In genomic region chr9:127224178-127224882, GRCh38 we compare ENCODE assay signal across 8 cellular contexts. TPM values are rescaled to one million over a fixed set of nuclear protein-coding genes. Genes with fewer than 3 reads are reported as not detected.
DNase-seq lines count a peak whose midpoint lies in the region; ATAC-seq, FAIRE-seq and TF ChIP-seq lines count a peak whose summit lies in the region.

No MANE protein-coding gene starts in this region.

- no peaks in the 10 kb centered on the region for H3K36me3 ChIP-seq in HepG2 (replicated peaks in 1 of 2; ENCODE audit: control insufficient read depth in 1 of 2, insufficient read depth in 2 of 2, low read length in 2 of 2)

- no peak for TF ChIP-seq EP300 in HepG2 (IDR thresholded peaks at IDR 0.05; ENCODE audit: low read depth in 2 of 2, low read length in 2 of 2)
- TF ChIP-seq EP300 in HepG2 (CRISPR knock-in tag; IDR thresholded peaks at IDR 0.05; ENCODE audit: borderline replicate concordance) = no peak

- peak overlapping the region; percentile 97 for H3K4me2 ChIP-seq in HepG2 (ENCODE audit: low read depth, low read length)

- peaks cover 29% of the 10 kb centered on the region for H3K4me1 Mint-ChIP-seq in dendritic cell treated with granulocyte-macrophage colony-stimulating factor and Interleukin-4, amounts not matched to agents 40 ng/mL and 50 ng/mL, for 4 days (ENCODE audit: low read depth)

- peaks cover 49% of the 10 kb centered on the region for H3K27me3 Mint-ChIP-seq in dendritic cell treated with granulocyte-macrophage colony-stimulating factor and Interleukin-4, amounts not matched to agents 40 ng/mL and 50 ng/mL, for 4 days

- DNase-seq in AG08396 (ENCODE audit: low spot score) = peak; percentile 92
- peak; percentile 61 for DNase-seq in NCI-H510A (lab: John Stamatoyannopoulos, UW)
- DNase-seq in activated CD4-positive, alpha-beta T cell treated with anti-CD3 and anti-CD28 coated beads, Interleukin-2, amount 50 U/mL, for 4 hours = peak; percentile 79 to 80
- DNase-seq in HepG2 (ENCODE audit: low spot score) = peak; percentile 85
- peak; percentile 86 to 87 for DNase-seq in stimulated activated CD4-positive, alpha-beta T cell treated with anti-CD3 and anti-CD28 coated beads, Interleukin-2, amount 100 ng/mL, for 24 hours

- intact Hi-C loops in dendritic cell treated with granulocyte-macrophage colony-stimulating factor and Interleukin-4, amounts not matched to agents 40 ng/mL and 50 ng/mL, for 4 days (cut with micrococcal nuclease) = loop anchor here (2.0 to 10.0 kb wide), 2 partner anchors 20 to 200 kb away; partner anchors contain the start of gene ZNF79
- intact Hi-C loops in HepG2 (cut with micrococcal nuclease; ENCODE audit: unreplicated experiment) = no loop called here

- POLR2A ChIA-PET in HepG2 (lab: Yijun Ruan, JAX) = interaction anchor here (0.6 to 3.6 kb wide), 14 partner anchors 10 to 348 kb away, joined by 3 to 40 read pairs (median 4); partner anchors contain the start of genes SLC2A8 and ZNF79

- H3K27ac Mint-ChIP-seq in dendritic cell treated with granulocyte-macrophage colony-stimulating factor and Interleukin-4, amounts not matched to agents 40 ng/mL and 50 ng/mL, for 4 days = peak overlapping the region; percentile 90

- no TSS peak for BruUV-seq in HepG2 (replicated peaks; lab: Mats Ljungman, UMichigan)

- no peak for FAIRE-seq in HepG2 (lab: Jason Lieb, UNC)

- no peaks in the 10 kb centered on the region for H3K9me3 Mint-ChIP-seq in dendritic cell treated with granulocyte-macrophage colony-stimulating factor and Interleukin-4, amounts not matched to agents 40 ng/mL and 50 ng/mL, for 4 days

- H3K27me3 ChIP-seq in HepG2 (ENCODE audit: control insufficient read depth in 1 of 2, insufficient read depth in 2 of 2, low read length in 2 of 2) = peaks cover 0 to 4% of the 10 kb centered on the region in 2 experiments; a peak in 2 of 5 replicates

- CTCF ChIA-PET in HepG2 (lab: Yijun Ruan, JAX; ENCODE audit: low intra/inter-chr PET ratio, low total read pairs) = no interaction called here

- H3K36me3 Mint-ChIP-seq in dendritic cell treated with granulocyte-macrophage colony-stimulating factor and Interleukin-4, amounts not matched to agents 40 ng/mL and 50 ng/mL, for 4 days (ENCODE audit: low read depth) = peaks cover 5% of the 10 kb centered on the region

- no peaks in the 10 kb centered on the region for H3K9me3 ChIP-seq in HepG2 (ENCODE audit: low read length)

- ATAC-seq in GM19023 (IDR thresholded peaks at IDR 0.05; ENCODE audit: unreplicated experiment) (peak; percentile 51), HG03196 (IDR thresholded peaks at IDR 0.05; ENCODE audit: unreplicated experiment) (peak; percentile 47), HepG2 (peak; percentile 87)

- peak; percentile 35 to 69; a peak in 3 of 4 replicates for TF ChIP-seq POLR2A in HepG2 (IDR thresholded peaks at IDR 0.05; ENCODE audit: insufficient read depth in 1 of 2, low read depth in 2 of 2, low read length in 2 of 2)

- no peak for TF ChIP-seq RAD21 in HepG2 (CRISPR knock-in tag; IDR thresholded peaks at IDR 0.05)

- H3K9ac ChIP-seq in HepG2 (ENCODE audit: insufficient read depth, low read depth, low read length) = peak overlapping the region; percentile 76

- H3K4me3 Mint-ChIP-seq in dendritic cell treated with granulocyte-macrophage colony-stimulating factor and Interleukin-4, amounts not matched to agents 40 ng/mL and 50 ng/mL, for 4 days = peak overlapping the region; percentile 81

- peak overlapping the region; percentile 62 to 92 (median 70) for H3K4me3 ChIP-seq in HepG2 (replicated peaks in 1 of 3; ENCODE audit: insufficient read depth in 1 of 3, low read depth in 2 of 3, low read length in 3 of 3)

- no peaks in the 10 kb centered on the region for H3K79me2 ChIP-seq in HepG2 (ENCODE audit: insufficient read depth, low read length)

- under 1% methylated on average over 37 of the region's 56 CpGs for WGBS in HepG2 (ENCODE audit: low lambda C conversion rate)

- no peak overlapping the region for H2AFZ ChIP-seq in HepG2 (ENCODE audit: low read length)

- H3K27ac ChIP-seq in HepG2 (ENCODE audit: extremely low read length, insufficient read depth, low read length) = peak overlapping the region; percentile 79

- H4K20me1 ChIP-seq in HepG2 (ENCODE audit: insufficient read depth, low read length) = no peaks in the 10 kb centered on the region

- peaks cover 27% of the 10 kb centered on the region for H3K4me1 ChIP-seq in HepG2 (ENCODE audit: insufficient read depth, low read length)

- in situ Hi-C loops in HepG2 (cut with HindIII; ENCODE audit: extremely low pct_ligation_motif_present, low pct_unique_long_range_greater_than_20kb) = no loop called here

- TF ChIP-seq CTCF in HepG2 (CRISPR knock-in tag; IDR thresholded peaks at IDR 0.05) = peak; percentile 41; the same call in 1 of the 2 replicates

TF ChIP-seq in HepG2, 621 proteins besides CTCF, POLR2A, EP300 and RAD21 (continues in another document):
- peak; percentile 27; the same call in 1 of the 2 replicates for TF ChIP-seq FOXC1 (CRISPR knock-in tag; IDR thresholded peaks at IDR 0.05; ENCODE audit: borderline replicate concordance)
- TF ChIP-seq XRCC5 (optimal IDR thresholded peaks at IDR 0.05; ENCODE audit: low read length) = no peak
- 0 out of 2 replicates have a peak, but pooled peaks have one; percentile 72 for TF ChIP-seq ZNF737 (CRISPR knock-in tag; IDR thresholded peaks at IDR 0.05; ENCODE audit: borderline replicate concordance)
- TF ChIP-seq MEIS1 (CRISPR knock-in tag; IDR thresholded peaks at IDR 0.05; ENCODE audit: borderline replicate concordance) = 0 out of 2 replicates have a peak, but pooled peaks have one; percentile 29
- peak; percentile 44; the same call in 1 of the 2 replicates for TF ChIP-seq MEF2D (CRISPR knock-in tag; IDR thresholded peaks at IDR 0.05)
- TF ChIP-seq E2F2 (CRISPR knock-in tag; IDR thresholded peaks at IDR 0.05; ENCODE audit: borderline replicate concordance) = no peak
- TF ChIP-seq, protein P1, sequence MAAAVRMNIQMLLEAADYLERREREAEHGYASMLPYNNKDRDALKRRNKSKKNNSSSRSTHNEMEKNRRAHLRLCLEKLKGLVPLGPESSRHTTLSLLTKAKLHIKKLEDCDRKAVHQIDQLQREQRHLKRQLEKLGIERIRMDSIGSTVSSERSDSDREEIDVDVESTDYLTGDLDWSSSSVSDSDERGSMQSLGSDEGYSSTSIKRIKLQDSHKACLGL (CRISPR knock-in tag; IDR thresholded peaks at IDR 0.05) = 0 out of 2 replicates have a peak, but pooled peaks have one; percentile 20
- TF ChIP-seq GLMP (CRISPR knock-in tag; IDR thresholded peaks at IDR 0.05; ENCODE audit: borderline replicate concordance) = no peak

RNA-seq across cellular contexts. Expression of gene GARNL3, which starts 40.2 kb away (rescaled TPM):
- 6.0 and 11.0 TPM in 2 replicates for total RNA-seq in HepG2 (2016; rRNA removed; fragmentation: Illumina TruSeq; extraction: Trizol)
- 5.0 and 6.1 TPM in 2 replicates for total RNA-seq in HepG2 (2016; cell fraction: cytosol; rRNA removed; fragmentation: Illumina TruSeq; extraction: Trizol; ENCODE audit: low read depth)
- total RNA-seq in HepG2 (2016; cell fraction: insoluble cytoplasmic fraction; rRNA removed; fragmentation: Illumina TruSeq; extraction: Trizol) = 4.9 and 8.3 TPM in 2 replicates
- 4.0 and 4.8 TPM in 2 replicates for total RNA-seq in HepG2 (2016; cell fraction: membrane; rRNA removed; fragmentation: Illumina TruSeq; extraction: Trizol)
- total RNA-seq in HepG2 (2016; cell fraction: nucleus; rRNA removed; fragmentation: Illumina TruSeq; extraction: Trizol) = 23.2 and 25.8 TPM in 2 replicates
- 3.9 and 6.7 TPM in 2 replicates for polyA plus RNA-seq in HepG2 (2011; rRNA removed)
- 2.0 and 3.1 TPM in 2 replicates for polyA plus RNA-seq in HepG2 (2011; cell fraction: cytosol; rRNA removed)
- polyA plus RNA-seq in HepG2 (2011; cell fraction: nucleus; rRNA removed) = 30.0 and 33.5 TPM in 2 replicates
- polyA plus RNA-seq in HepG2 (2012) = 7.4 and 7.5 TPM in 2 replicates
- polyA plus RNA-seq in HepG2 (2016; cell fraction: cytosol; fragmentation: Illumina TruSeq; extraction: Trizol; ENCODE audit: low read depth) = 1.2 and 1.5 TPM in 2 replicates
- 2.9 and 4.3 TPM in 2 replicates for polyA plus RNA-seq in HepG2 (2016; cell fraction: insoluble cytoplasmic fraction; fragmentation: Illumina TruSeq; extraction: Trizol; ENCODE audit: low read depth)
- polyA plus RNA-seq in HepG2 (2016; cell fraction: membrane; fragmentation: Illumina TruSeq; extraction: Trizol; ENCODE audit: low read depth) = 2.1 and 2.2 TPM in 2 replicates
- 20.4 and 21.1 TPM in 2 replicates for polyA plus RNA-seq in HepG2 (2016; cell fraction: nucleus; fragmentation: Illumina TruSeq; extraction: Trizol; ENCODE audit: insufficient read depth, low read depth)
- 4.7 and 5.2 TPM in 2 replicates for polyA minus RNA-seq in HepG2 (2011; rRNA and poly(A)+ RNA removed; ENCODE audit: low replicate concordance)
- 3.6 and 7.7 TPM in 2 replicates for polyA minus RNA-seq in HepG2 (2011; cell fraction: cytosol; rRNA and poly(A)+ RNA removed)
- 29.7 and 53.3 TPM in 2 replicates for polyA minus RNA-seq in HepG2 (2011; cell fraction: nucleus; rRNA and poly(A)+ RNA removed)

Comparison
In these comparisons a context has a peak if more than half of its experiments do, and no peak if none do; other contexts are left out.
1. Peak in every context shown above with its lines: DNase-seq, ATAC-seq, H3K4me3 ChIP-seq and H3K27ac ChIP-seq.